In the genomic region with DNA sequence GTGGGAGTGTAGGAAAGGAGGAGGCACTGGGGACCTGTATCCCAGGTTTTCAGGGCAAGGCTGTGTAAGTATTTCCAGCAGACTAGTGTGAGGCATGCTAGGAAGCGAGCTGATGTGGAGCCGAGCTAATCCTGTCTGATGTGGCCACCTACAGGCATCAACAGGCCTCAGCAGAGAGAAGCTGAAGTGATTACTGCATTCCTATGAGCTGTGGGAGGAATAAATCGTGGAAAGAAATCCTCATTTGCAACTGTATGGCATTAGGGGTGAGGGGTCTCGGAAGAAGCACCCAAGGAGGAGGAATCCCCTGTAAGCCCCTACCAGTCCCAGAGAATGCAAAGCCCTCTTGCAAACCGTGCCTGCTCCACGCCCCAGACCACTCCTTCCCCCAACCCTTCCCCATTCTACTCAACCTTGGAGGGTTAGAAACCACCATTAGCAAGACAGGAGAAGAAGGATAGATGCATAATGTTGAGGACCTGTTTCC, we compare ENCODE assay signal across 8 cellular contexts. TPM values are rescaled to one million over a fixed set of nuclear protein-coding genes. Genes with fewer than 3 reads are reported as not detected.
DNase-seq lines count a peak whose midpoint lies in the region; ATAC-seq and TF ChIP-seq lines count a peak whose summit lies in the region.

No MANE protein-coding gene starts in this region.

- H3K36me3 ChIP-seq in GM23338 (ENCODE audit: insufficient read depth) (no peaks in the 10 kb centered on the region), RWPE2 (ENCODE audit: low read depth) (no peaks in the 10 kb centered on the region)

- H3K27ac Mint-ChIP-seq in GM23338 = peak overlapping the region; percentile 91
- no peak overlapping the region for H3K27ac Mint-ChIP-seq in immature natural killer cell

- no peaks in the 10 kb centered on the region for H3K79me2 ChIP-seq in GM23338 (replicated peaks; ENCODE audit: insufficient read depth)

- H4K20me1 ChIP-seq in GM23338 (replicated peaks; ENCODE audit: insufficient read depth) = no peaks in the 10 kb centered on the region

- intact Hi-C loops in posterior cingulate gyrus (cut with DNase I) = loop anchor here (1.0 to 5.0 kb wide), 2 partner anchors 156 to 243 kb away; partner anchors contain the start of gene VARS2

- peak; percentile 60 for DNase-seq in AG04450 (ENCODE audit: low read depth, low spot score)
- DNase-seq in GM23338 (ENCODE audit: low spot score) = peak; percentile 86
- DNase-seq in RWPE2 (ENCODE audit: low spot score) = no peak
- peak; percentile 36 for DNase-seq in foreskin melanocyte
- peak in 9 of 10 donors; percentile 56 to 96 (median 73) for DNase-seq in posterior cingulate gyrus
- DNase-seq in immature natural killer cell = no peak

- ATAC-seq in GM23338 (peak; percentile 97), RWPE2 (ENCODE audit: low read depth) (peak; percentile 97), GM21390 (IDR thresholded peaks at IDR 0.05; ENCODE audit: unreplicated experiment) (no peak), GM21825 (IDR thresholded peaks at IDR 0.05; ENCODE audit: unreplicated experiment) (no peak)

- H3F3A ChIP-seq in GM23338 (replicated peaks; ENCODE audit: low read depth) = 0 out of 2 replicates have a peak, but pooled peaks cover 7% of the 10 kb centered on the region

- H3K27ac ChIP-seq in AG04450 (ENCODE audit: low read depth, low read length) = no peak overlapping the region
- peak overlapping the region; percentile 84 for H3K27ac ChIP-seq in GM23338 (ENCODE audit: low read depth)
- H3K27ac ChIP-seq in RWPE2 (ENCODE audit: poor library complexity, severe bottlenecking) = peak overlapping the region; percentile 5

- H3K36me3 Mint-ChIP-seq in GM23338 (ENCODE audit: low read depth) = no peaks in the 10 kb centered on the region
- H3K36me3 Mint-ChIP-seq in immature natural killer cell = no peaks in the 10 kb centered on the region

- peak overlapping the region; percentile 85 for H2AFZ ChIP-seq in GM23338

- CTCF ChIA-PET in AG04450 (lab: Charles Lee) = interaction anchor here (0.6 to 8.6 kb wide), 25 partner anchors 10 to 318 kb away, joined by 3 to 261 read pairs (median 6); partner anchors contain the start of genes GTF2H4, MUCL3 and VARS2

- H3K27me3 Mint-ChIP-seq in GM23338 (ENCODE audit: insufficient read depth, low read depth, poor library complexity) (peaks cover 6% of the 10 kb centered on the region), immature natural killer cell (ENCODE audit: low read depth in 3 of 3) (peaks cover 0 to 6% (median 0%) of the 10 kb centered on the region in 3 donors)

- H3K27me3 ChIP-seq in AG04450 (ENCODE audit: control insufficient read depth, insufficient read depth, low read length) = no peaks in the 10 kb centered on the region
- H3K27me3 ChIP-seq in GM23338 (ENCODE audit: insufficient read depth) = no peaks in the 10 kb centered on the region
- H3K27me3 ChIP-seq in RWPE2 (ENCODE audit: insufficient read depth, poor library complexity, severe bottlenecking) = no peaks in the 10 kb centered on the region

- H3K4me1 ChIP-seq in GM23338 (ENCODE audit: insufficient read depth) (peaks cover 10% of the 10 kb centered on the region; the same call in 1 of the 2 replicates), RWPE2 (ENCODE audit: insufficient read depth, poor library complexity, severe bottlenecking) (peaks cover 10% of the 10 kb centered on the region)

- no peaks in the 10 kb centered on the region; the same call in 2 of the 3 replicates for H3K9me3 Mint-ChIP-seq in GM23338
- H3K9me3 Mint-ChIP-seq in immature natural killer cell = no peaks in the 10 kb centered on the region

- peaks cover 27% of the 10 kb centered on the region for H3K4me1 Mint-ChIP-seq in GM23338
- no peaks in the 10 kb centered on the region for H3K4me1 Mint-ChIP-seq in immature natural killer cell

- TF ChIP-seq CTCF in AG04450 (IDR thresholded peaks at IDR 0.05; ENCODE audit: low read depth, low read length) (peak; percentile 88), GM23338 (conservative IDR thresholded peaks at IDR 0.05; ENCODE audit: low read depth in 2 of 2) (peak; percentile 67 to 78), RWPE2 (IDR thresholded peaks at IDR 0.05; ENCODE audit: poor library complexity, severe bottlenecking) (peak; percentile 88)

- POLR2A ChIA-PET in AG04450 (lab: Yijun Ruan, JAX) = interaction anchor here (0.9 to 1.4 kb wide), 2 partner anchors 157 to 227 kb away, joined by 3 to 6 read pairs; partner anchors contain the start of gene VARS2

- H3K4me2 ChIP-seq in GM23338 = peak overlapping the region; percentile 34; the same call in 1 of the 2 replicates

- H3K4me3 ChIP-seq in AG04450 (ENCODE audit: low read depth, low read length) (no peak overlapping the region), GM23338 (no peak overlapping the region), RWPE2 (ENCODE audit: severe bottlenecking) (no peak overlapping the region)

- H3K4me3 Mint-ChIP-seq in GM23338 (peak overlapping the region; percentile 28), immature natural killer cell (no peak overlapping the region)

- H3K9me2 ChIP-seq in GM23338 (ENCODE audit: insufficient read depth) = no peaks in the 10 kb centered on the region

- H3K9me3 ChIP-seq in AG04450 (ENCODE audit: control insufficient read depth, insufficient read depth, low read length) (no peaks in the 10 kb centered on the region), RWPE2 (ENCODE audit: severe bottlenecking) (no peaks in the 10 kb centered on the region)

RNA-seq across cellular contexts. Expression of gene C6orf15, which starts 41.6 kb away (rescaled TPM):
- polyA plus RNA-seq in AG04450 (2011; rRNA removed) (not detected in 2 replicates), GM23338 (2016; fragmentation: Nextera tagmentation; extraction: Ambion mirVana) (not detected in 2 replicates), immature natural killer cell (not detected)
- polyA minus RNA-seq in AG04450 (2011; rRNA and poly(A)+ RNA removed) = not detected in 2 replicates
- total RNA-seq in GM23338 (2014; rRNA removed; shearing (Covaris generic)) = not detected in 2 replicates

RNA-seq across cellular contexts. Expression of gene PSORS1C1, which starts 43.8 kb away (rescaled TPM):
- polyA plus RNA-seq in AG04450 (2011; rRNA removed) (0.94 and 1.6 TPM in 2 replicates), GM23338 (2016; fragmentation: Nextera tagmentation; extraction: Ambion mirVana) (not detected in 2 replicates), immature natural killer cell (not detected)
- polyA minus RNA-seq in AG04450 (2011; rRNA and poly(A)+ RNA removed) = 2.2 and 4.2 TPM in 2 replicates
- total RNA-seq in GM23338 (2014; rRNA removed; shearing (Covaris generic)) = 0.16 TPM in 1 of 2 replicates, not detected in the other

RNA-seq across cellular contexts. Expression of gene CDSN, which starts 49.5 kb away (rescaled TPM):
- polyA plus RNA-seq in AG04450 (2011; rRNA removed) (not detected in 2 replicates), GM23338 (2016; fragmentation: Nextera tagmentation; extraction: Ambion mirVana) (not detected in 2 replicates), immature natural killer cell (not detected)
- polyA minus RNA-seq in AG04450 (2011; rRNA and poly(A)+ RNA removed) = not detected in 2 replicates
- total RNA-seq in GM23338 (2014; rRNA removed; shearing (Covaris generic)) = 0.07 TPM in 1 of 2 replicates, not detected in the other

Comparison
In these comparisons a context has a peak if more than half of its experiments do, and no peak if none do; other contexts are left out.
1. DNase-seq: peak in AG04450 (single experiment), GM23338 (single experiment), foreskin melanocyte (single experiment) and posterior cingulate gyrus (9 of 10); none in RWPE2 (single experiment) and immature natural killer cell (0 of 3).
2. ATAC-seq: peak in GM23338 (single experiment) and RWPE2 (single experiment); none in GM21390 (single experiment) and GM21825 (single experiment).
3. Peak in every context shown above with its lines, with median percentiles within 50 percentile points of each other: CTCF ChIP-seq.